In the genomic region with DNA sequence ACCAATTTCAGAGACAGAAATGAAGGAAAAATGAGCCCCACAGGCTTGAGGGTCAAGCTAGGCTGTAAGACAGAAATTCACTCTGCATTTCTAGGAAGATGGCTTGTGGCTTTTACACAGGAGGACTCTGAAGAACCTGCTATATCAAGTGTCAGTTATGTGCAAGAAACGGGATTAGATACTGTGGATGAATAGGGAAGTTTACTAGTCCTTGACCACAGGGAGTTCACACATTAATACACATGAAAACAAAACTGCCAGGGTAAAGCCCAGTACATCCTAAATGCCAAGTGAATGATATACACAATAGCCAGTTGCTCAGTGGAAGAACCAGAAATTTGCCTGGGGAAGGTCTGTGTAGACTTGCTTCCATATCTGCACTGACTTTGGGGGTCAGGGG, we compare ENCODE assay signal across 12 cellular contexts. TPM values are rescaled to one million over a fixed set of nuclear protein-coding genes. Genes with fewer than 3 reads are reported as not detected.
DNase-seq lines count a peak whose midpoint lies in the region; ATAC-seq and TF ChIP-seq lines count a peak whose summit lies in the region.
"Had no signal": no experiment of that assay in that cellular context is flagged by ENCODE, and none has a peak within 500 bp of the region (broad histone marks: within the 10 kb centered on the region; RNA-seq: fewer than 3 reads in every experiment).

No MANE protein-coding gene starts in this region.

- no peaks in the 10 kb centered on the region for H3K27me3 ChIP-seq in CD8-positive, alpha-beta memory T cell (ENCODE audit: insufficient read depth, low read length, poor library complexity, severe bottlenecking)
- H3K27me3 ChIP-seq in mesenchymal stem cell (ENCODE audit: control insufficient read depth in 1 of 2, insufficient read depth in 1 of 2, low read length in 2 of 2) (no peaks in the 10 kb centered on the region), BE2C (no peaks in the 10 kb centered on the region)

- peak overlapping the region; percentile 9 to 95 (median 63) for H3K27ac Mint-ChIP-seq in CD8-positive, alpha-beta memory T cell
- peak overlapping the region; percentile 95 for H3K27ac Mint-ChIP-seq in activated naive CD8-positive, alpha-beta T cell
- peak overlapping the region in 8 of 10 donors; percentile 11 to 97 (median 90) for H3K27ac Mint-ChIP-seq in naive thymus-derived CD8-positive, alpha-beta T cell

- H4K8ac ChIP-seq in mesenchymal stem cell (ENCODE audit: low read length): no peak overlapping the region

- no peaks in the 10 kb centered on the region for H3K36me3 ChIP-seq in CD8-positive, alpha-beta memory T cell (ENCODE audit: insufficient read depth, low read length)
- no peaks in the 10 kb centered on the region for H3K36me3 ChIP-seq in mesenchymal stem cell (ENCODE audit: control insufficient read depth in 1 of 2, insufficient read depth in 2 of 2, low read depth in 1 of 2, low read length in 2 of 2)
- H3K36me3 ChIP-seq in BE2C: no peaks in the 10 kb centered on the region

- no peaks in the 10 kb centered on the region for H3K9me3 Mint-ChIP-seq in CD8-positive, alpha-beta memory T cell
- H3K9me3 Mint-ChIP-seq in activated naive CD8-positive, alpha-beta T cell (ENCODE audit: low read depth): no peaks in the 10 kb centered on the region
- no peaks in the 10 kb centered on the region for H3K9me3 Mint-ChIP-seq in naive thymus-derived CD8-positive, alpha-beta T cell

- POLR2A ChIA-PET in CD8-positive, alpha-beta memory T cell (lab: Charles Lee): no interaction called here
- POLR2A ChIA-PET in naive thymus-derived CD8-positive, alpha-beta T cell (lab: Charles Lee): interaction anchor here (0.6 to 2.7 kb wide), 4 partner anchors 10 to 87 kb away, joined by 3 to 9 read pairs (median 4); no protein-coding TSS in a partner anchor

- no peak for DNase-seq in CD8-positive, alpha-beta memory T cell
- DNase-seq in Kasumi-1 (lab: John Stamatoyannopoulos, UW) (peak; percentile 28 to 32), mesenchymal stem cell (no peak), NK-92 (lab: John Stamatoyannopoulos, UW; ENCODE audit: unreplicated experiment) (no peak), BE2C (no peak)
- DNase-seq in naive thymus-derived CD8-positive, alpha-beta T cell: no peak
- DNase-seq: cortex of kidney; foreskin fibroblast; stimulated activated naive CD4-positive, alpha-beta T cell had no signal

- H4K91ac ChIP-seq in mesenchymal stem cell (ENCODE audit: low read length): no peak overlapping the region

- CTCF ChIA-PET in CD8-positive, alpha-beta memory T cell (lab: Charles Lee): interaction anchor here (1.1 kb wide), 1 partner anchor 54 kb away, joined by 5 read pairs; the partner anchor contains the start of gene TMEM131L

- H2AFZ ChIP-seq in mesenchymal stem cell (ENCODE audit: low read depth, low read length): no peak overlapping the region

- no peak overlapping the region for H3K14ac ChIP-seq in mesenchymal stem cell (ENCODE audit: low read length in 2 of 2)

- H3K4me3 Mint-ChIP-seq in CD8-positive, alpha-beta memory T cell: peak overlapping the region; percentile 23 to 87 (median 73)
- no peak overlapping the region for H3K4me3 Mint-ChIP-seq in activated naive CD8-positive, alpha-beta T cell
- peak overlapping the region in 8 of 10 donors; percentile 1 to 84 (median 70) for H3K4me3 Mint-ChIP-seq in naive thymus-derived CD8-positive, alpha-beta T cell

- H2BK120ac ChIP-seq in mesenchymal stem cell (ENCODE audit: low read depth, low read length): no peak overlapping the region

- no peaks in the 10 kb centered on the region for H3K27me3 Mint-ChIP-seq in CD8-positive, alpha-beta memory T cell
- no peaks in the 10 kb centered on the region for H3K27me3 Mint-ChIP-seq in activated naive CD8-positive, alpha-beta T cell
- no peaks in the 10 kb centered on the region for H3K27me3 Mint-ChIP-seq in naive thymus-derived CD8-positive, alpha-beta T cell

- H3K79me1 ChIP-seq in mesenchymal stem cell (replicated peaks; ENCODE audit: low read length, poor library complexity, severe bottlenecking): peaks cover 17% of the 10 kb centered on the region

- no peak overlapping the region for H2BK15ac ChIP-seq in mesenchymal stem cell (ENCODE audit: low read depth, poor library complexity, severe bottlenecking)

- H3K4me1 ChIP-seq in CD8-positive, alpha-beta memory T cell (ENCODE audit: insufficient read depth, low read length): peaks cover 84% of the 10 kb centered on the region
- H3K4me1 ChIP-seq in mesenchymal stem cell (ENCODE audit: control insufficient read depth, insufficient read depth, low read depth, low read length) (peaks cover 4% of the 10 kb centered on the region), BE2C (no peaks in the 10 kb centered on the region; the same call in 1 of the 2 replicates)

- H2BK12ac ChIP-seq in mesenchymal stem cell (ENCODE audit: low read length in 2 of 2): no peak overlapping the region

- H3K36me3 Mint-ChIP-seq in CD8-positive, alpha-beta memory T cell: peaks cover 0 to 15% (median 7%) of the 10 kb centered on the region in 3 donors
- H3K36me3 Mint-ChIP-seq in activated naive CD8-positive, alpha-beta T cell: peaks cover 13% of the 10 kb centered on the region
- peaks cover 0 to 33% (median 6%) of the 10 kb centered on the region in 3 donors for H3K36me3 Mint-ChIP-seq in naive thymus-derived CD8-positive, alpha-beta T cell

- no peak overlapping the region for H2BK5ac ChIP-seq in mesenchymal stem cell (ENCODE audit: low read depth, low read length, poor library complexity, severe bottlenecking)

- H3K4ac ChIP-seq in mesenchymal stem cell (ENCODE audit: low read depth in 1 of 2, low read length in 2 of 2): no peak overlapping the region

- TF ChIP-seq CTCF in BE2C (IDR thresholded peaks at IDR 0.05; ENCODE audit: low read depth, low read length): no peak

- peaks cover 83 to 88% (median 88%) of the 10 kb centered on the region in 3 donors for H3K4me1 Mint-ChIP-seq in CD8-positive, alpha-beta memory T cell
- peaks cover 86% of the 10 kb centered on the region for H3K4me1 Mint-ChIP-seq in activated naive CD8-positive, alpha-beta T cell (ENCODE audit: low read depth)
- H3K4me1 Mint-ChIP-seq in naive thymus-derived CD8-positive, alpha-beta T cell: peaks cover 53 to 90% (median 88%) of the 10 kb centered on the region in 4 donors

- no peak overlapping the region for H3K18ac ChIP-seq in mesenchymal stem cell (ENCODE audit: low read depth in 1 of 2, low read length in 2 of 2)

- H3K27ac ChIP-seq in CD8-positive, alpha-beta memory T cell (ENCODE audit: low read depth, low read length): no peak overlapping the region
- H3K27ac ChIP-seq in mesenchymal stem cell (ENCODE audit: low read length, poor library complexity, severe bottlenecking): no peak overlapping the region
- H3K27ac ChIP-seq: RWPE1 had no signal

- H3K4me3 ChIP-seq in CD8-positive, alpha-beta memory T cell (ENCODE audit: low read length): no peak overlapping the region
- no peak overlapping the region for H3K4me3 ChIP-seq in mesenchymal stem cell (ENCODE audit: insufficient read depth in 1 of 2, low read depth in 1 of 2, low read length in 2 of 2)
- H3K4me3 ChIP-seq in BE2C (ENCODE audit: low read depth, low read length): no peak overlapping the region

- no peak overlapping the region for H3K4me2 ChIP-seq in mesenchymal stem cell (ENCODE audit: low read length, poor library complexity, severe bottlenecking)

- H3K23ac ChIP-seq in mesenchymal stem cell (ENCODE audit: low read length in 2 of 2): no peak overlapping the region

- no peak overlapping the region for H3K9ac ChIP-seq in mesenchymal stem cell (ENCODE audit: low read length)

- no peak for ATAC-seq in naive thymus-derived CD8-positive, alpha-beta T cell
- ATAC-seq in HG03280 (IDR thresholded peaks at IDR 0.05; ENCODE audit: unreplicated experiment): no peak

- no peak overlapping the region for H2AK5ac ChIP-seq in mesenchymal stem cell (ENCODE audit: low read length, severe bottlenecking)

- no CpG with 5 or more reads among the region's 1 CpG for WGBS in mesenchymal stem cell

- H3K9me3 ChIP-seq in CD8-positive, alpha-beta memory T cell (ENCODE audit: low read length): no peaks in the 10 kb centered on the region
- H3K9me3 ChIP-seq in mesenchymal stem cell (ENCODE audit: control insufficient read depth, low read length) (no peaks in the 10 kb centered on the region), BE2C (no peaks in the 10 kb centered on the region)

RNA-seq across cellular contexts. Expression of gene TMEM131L, which starts 53.5 kb away (rescaled TPM):
- total RNA-seq in CD8-positive, alpha-beta memory T cell: 10 to 100 TPM; 28.1 to 29.6 TPM
- 28.6 TPM for polyA plus RNA-seq in CD8-positive, alpha-beta memory T cell
- 10 to 100 TPM; 72.2 to 72.6 TPM for total RNA-seq in naive thymus-derived CD8-positive, alpha-beta T cell
- 10 to 100 TPM; 13.8 to 32.9 (median 26.7) TPM for polyA plus RNA-seq in naive thymus-derived CD8-positive, alpha-beta T cell
- polyA plus RNA-seq in mesenchymal stem cell (2013, experiment 1 of 2): 3.8 TPM
- polyA plus RNA-seq in mesenchymal stem cell (2013, experiment 2 of 2): 3.5 TPM
- polyA plus RNA-seq in BE2C (2012; ENCODE audit: insufficient read depth, insufficient read length, low read depth): 6.5 TPM

Comparison
In these comparisons a context has a peak if more than half of its experiments do, and no peak if none do; other contexts are left out.
1. DNase-seq: peak in Kasumi-1 (2 of 2); none in CD8-positive, alpha-beta memory T cell (0 of 5), naive thymus-derived CD8-positive, alpha-beta T cell (0 of 10), mesenchymal stem cell (single experiment), NK-92 (single experiment) and BE2C (single experiment).
2. Peak in every context shown above with its lines, with median percentiles within 50 percentile points of each other: H3K27ac Mint-ChIP-seq.